19 cellular contexts compared by ENCODE assay signal in the genomic region with DNA sequence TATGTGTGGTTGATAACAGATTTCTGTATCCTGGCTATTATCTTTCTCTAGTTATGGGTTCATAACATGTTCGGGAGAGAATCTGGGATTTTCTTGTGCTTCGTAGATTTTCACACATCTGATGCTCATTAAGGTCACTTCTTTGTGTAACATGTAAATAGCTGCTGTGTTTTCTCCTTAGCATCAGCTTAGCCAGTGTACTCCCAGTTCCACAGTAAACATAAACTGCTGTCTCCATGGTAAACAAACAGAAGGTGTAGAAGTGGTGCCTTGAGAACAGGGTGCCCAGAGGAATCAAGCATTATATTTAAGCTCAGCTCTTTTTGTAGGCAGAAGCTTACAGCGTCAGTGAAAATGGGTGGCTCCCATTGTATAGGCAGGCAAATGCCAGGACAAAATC.
A peak's percentile ranks its signal among the peaks of the same experiment; 100 is the strongest.
DNase-seq lines count a peak whose midpoint lies in the region; ATAC-seq and TF ChIP-seq lines count a peak whose summit lies in the region.
"Had no signal": no experiment of that assay in that cellular context is flagged by ENCODE, and none has a peak within 500 bp of the region (broad histone marks: within the 10 kb centered on the region; RNA-seq: fewer than 3 reads in every experiment).

No MANE protein-coding gene starts in this region.

- H3K27ac ChIP-seq in transverse colon: peak overlapping the region; percentile 38 to 55 (median 43)
- H3K27ac ChIP-seq: 22Rv1, SJCRH30 had no signal

- intact Hi-C loops in transverse colon (cut with DNase I; ENCODE audit: low total_unique reads): no loop called here

- POLR2A ChIA-PET in T-cell (lab: Charles Lee): interaction anchor here in 1 of 2 donors (0.6 kb wide), 1 partner anchor 534 kb away, joined by 3 read pairs; no protein-coding TSS in a partner anchor

- H3K4me3 Mint-ChIP-seq in nephron (no peak overlapping the region), T-cell (no peak overlapping the region)
- H3K4me3 Mint-ChIP-seq: activated CD4-positive, alpha-beta T cell treated with anti-CD3 and anti-CD28 coated beads, Interleukin-2, amount 10 ng/mL, durations not matched to agents 7 days and 5 days; activated naive CD4-positive, alpha-beta T cell treated with anti-CD3 and anti-CD28 coated beads, Interleukin-2, amount 10 ng/mL, durations not matched to agents 7 days and 5 days; stimulated activated naive CD8-positive, alpha-beta T cell treated with anti-CD3 and anti-CD28 coated beads, Interleukin-15, Interleukin-2, amounts not matched to agents 100 ng/mL and 50 ng/mL, for 24 hours had no signal

- CTCF ChIA-PET in T-cell (lab: Charles Lee): interaction anchor here in 1 of 2 donors (0.6 kb wide), 1 partner anchor 87 kb away, joined by 3 read pairs; no protein-coding TSS in a partner anchor

- no peak overlapping the region for H3K4me3 ChIP-seq in fibroblast of pulmonary artery (replicated peaks; ENCODE audit: low read depth, low read length)
- no peak overlapping the region for H3K4me3 ChIP-seq in transverse colon
- H3K4me3 ChIP-seq: SJCRH30 had no signal

- H3K9me3 Mint-ChIP-seq in nephron (no peaks in the 10 kb centered on the region), T-cell (no peaks in the 10 kb centered on the region)
- H3K9me3 Mint-ChIP-seq: activated CD4-positive, alpha-beta T cell treated with anti-CD3 and anti-CD28 coated beads, Interleukin-2, amount 10 ng/mL, durations not matched to agents 7 days and 5 days; activated naive CD4-positive, alpha-beta T cell treated with anti-CD3 and anti-CD28 coated beads, Interleukin-2, amount 10 ng/mL, durations not matched to agents 7 days and 5 days; stimulated activated naive CD8-positive, alpha-beta T cell treated with anti-CD3 and anti-CD28 coated beads, Interleukin-15, Interleukin-2, amounts not matched to agents 100 ng/mL and 50 ng/mL, for 24 hours had no signal

- TF ChIP-seq EP300 in transverse colon (IDR thresholded peaks at IDR 0.05; ENCODE audit: low read depth): no peak

- H3K27me3 Mint-ChIP-seq in nephron (ENCODE audit: low read depth) (no peaks in the 10 kb centered on the region), T-cell (no peaks in the 10 kb centered on the region)
- H3K27me3 Mint-ChIP-seq: activated CD4-positive, alpha-beta T cell treated with anti-CD3 and anti-CD28 coated beads, Interleukin-2, amount 10 ng/mL, durations not matched to agents 7 days and 5 days; activated naive CD4-positive, alpha-beta T cell treated with anti-CD3 and anti-CD28 coated beads, Interleukin-2, amount 10 ng/mL, durations not matched to agents 7 days and 5 days; stimulated activated naive CD8-positive, alpha-beta T cell treated with anti-CD3 and anti-CD28 coated beads, Interleukin-15, Interleukin-2, amounts not matched to agents 100 ng/mL and 50 ng/mL, for 24 hours had no signal

- H3K36me3 ChIP-seq in transverse colon: no peaks in the 10 kb centered on the region
- H3K36me3 ChIP-seq: SJCRH30 had no signal

- 81 to 84% methylated on average over 2 to 3 of the region's 3 CpGs for WGBS in transverse colon (ENCODE audit: low coverage in 1 of 2), 2 donors

- peak overlapping the region in 2 of 3 experiments; percentile 34 to 53 for H3K27ac Mint-ChIP-seq in nephron
- H3K27ac Mint-ChIP-seq in T-cell: no peak overlapping the region
- H3K27ac Mint-ChIP-seq: activated CD4-positive, alpha-beta T cell treated with anti-CD3 and anti-CD28 coated beads, Interleukin-2, amount 10 ng/mL, durations not matched to agents 7 days and 5 days; activated naive CD4-positive, alpha-beta T cell treated with anti-CD3 and anti-CD28 coated beads, Interleukin-2, amount 10 ng/mL, durations not matched to agents 7 days and 5 days; stimulated activated naive CD8-positive, alpha-beta T cell treated with anti-CD3 and anti-CD28 coated beads, Interleukin-15, Interleukin-2, amounts not matched to agents 100 ng/mL and 50 ng/mL, for 24 hours had no signal

- TF ChIP-seq CTCF in fibroblast of pulmonary artery (IDR thresholded peaks at IDR 0.05; ENCODE audit: low read length, missing control alignments) (no peak), nephron (IDR thresholded peaks at IDR 0.05; ENCODE audit: unreplicated experiment in 3 of 3) (no peak), transverse colon (IDR thresholded peaks at IDR 0.05) (no peak)

- ATAC-seq in T-cell (replicated peaks in 1 of 4) (no peak), GM19395 (IDR thresholded peaks at IDR 0.05; ENCODE audit: unreplicated experiment) (no peak)

- in situ Hi-C loops in transverse colon (cut with MboI; ENCODE audit: low pct_ligation_motif_present in 1 of 4, low pct_unique_long_range_greater_than_20kb in 1 of 4, low sequenced_read_pairs in 3 of 4): no loop called here

- TF ChIP-seq POLR2A in transverse colon (IDR thresholded peaks at IDR 0.05): no peak

- H3K9me3 ChIP-seq in transverse colon: no peaks in the 10 kb centered on the region
- H3K9me3 ChIP-seq: SJCRH30 had no signal

- H3K36me3 Mint-ChIP-seq in nephron (ENCODE audit: low read depth): peaks cover 12% of the 10 kb centered on the region
- H3K36me3 Mint-ChIP-seq in T-cell: peaks cover 34% of the 10 kb centered on the region

- H3K27me3 ChIP-seq in transverse colon: no peaks in the 10 kb centered on the region
- H3K27me3 ChIP-seq: SJCRH30 had no signal

- DNase-seq in DMS53 (lab: John Stamatoyannopoulos, UW) (peak; percentile 56), DMS53 treated with DMSO at 0.1 percent for 48 hours (lab: John Stamatoyannopoulos, UW; ENCODE audit: unreplicated experiment) (no peak), fibroblast of pulmonary artery (ENCODE audit: low read depth) (peak; percentile 39), transverse colon (no peak), HuH-7 (ENCODE audit: low spot score) (no peak), T-cell (no peak)
- DNase-seq: activated CD4-positive, alpha-beta T cell treated with anti-CD3 and anti-CD28 coated beads, Interleukin-2, amount 10 ng/mL, durations not matched to agents 7 days and 5 days; activated naive CD4-positive, alpha-beta T cell treated with anti-CD3 and anti-CD28 coated beads, Interleukin-2, amount 10 ng/mL, durations not matched to agents 7 days and 5 days; C1 segment of cervical spinal cord; DND-41; effector memory CD4-positive, alpha-beta T cell; KBM-7; midbrain; NCI-H1105 treated with DMSO at 0.1 percent for 48 hours; SJCRH30 had no signal

- peaks cover 18% of the 10 kb centered on the region for H3K4me1 Mint-ChIP-seq in nephron
- no peaks in the 10 kb centered on the region for H3K4me1 Mint-ChIP-seq in T-cell
- H3K4me1 Mint-ChIP-seq: activated CD4-positive, alpha-beta T cell treated with anti-CD3 and anti-CD28 coated beads, Interleukin-2, amount 10 ng/mL, durations not matched to agents 7 days and 5 days; activated naive CD4-positive, alpha-beta T cell treated with anti-CD3 and anti-CD28 coated beads, Interleukin-2, amount 10 ng/mL, durations not matched to agents 7 days and 5 days had no signal

- peaks cover 0 to 29% (median 8%) of the 10 kb centered on the region in 4 donors for H3K4me1 ChIP-seq in transverse colon
- H3K4me1 ChIP-seq: SJCRH30 had no signal

Comparison
In these comparisons a context has a peak if more than half of its experiments do, and no peak if none do; other contexts are left out.
1. DNase-seq: peak in DMS53 (single experiment) and fibroblast of pulmonary artery (single experiment); none in DMS53 treated with DMSO at 0.1 percent for 48 hours (single experiment), transverse colon (single experiment), HuH-7 (single experiment) and T-cell (0 of 34).
2. H3K27ac Mint-ChIP-seq: peak in nephron (2 of 3); none in T-cell (0 of 2).